ENCODE assay signal across 23 cellular contexts in genomic region chr3:141289228-141289772, GRCh38. TPM values are rescaled to one million over a fixed set of nuclear protein-coding genes. Genes with fewer than 3 reads are reported as not detected.
DNase-seq lines count a peak whose midpoint lies in the region; ATAC-seq, FAIRE-seq and TF ChIP-seq lines count a peak whose summit lies in the region.
"Had no signal": no experiment of that assay in that cellular context is flagged by ENCODE, and none has a peak within 500 bp of the region (broad histone marks: within the 10 kb centered on the region; RNA-seq: fewer than 3 reads in every experiment).

No MANE protein-coding gene starts in this region.

- no peak overlapping the region for H3K4me3 Mint-ChIP-seq in activated CD8-positive, alpha-beta T cell treated with anti-CD3 and anti-CD28 coated beads for 36 hours

- no peak for ATAC-seq in left ventricle myocardium superior
- ATAC-seq in activated CD8-positive, alpha-beta T cell treated with anti-CD3 and anti-CD28 coated beads for 36 hours = no peak

- FAIRE-seq in kidney (lab: Jason Lieb, UNC) = no peak
- FAIRE-seq: A204.1, GM12891, GM18507, H54 had no signal

- H3K4me3 ChIP-seq in right atrium auricular region (no peak overlapping the region), adipocyte (ENCODE audit: low read length) (no peak overlapping the region), mesenchymal stem cell (ENCODE audit: insufficient read depth in 1 of 2, low read depth in 1 of 2, low read length in 2 of 2) (no peak overlapping the region), kidney (ENCODE audit: low read length in 2 of 2) (no peak overlapping the region)

- peaks cover 8% of the 10 kb centered on the region for H3K4me1 Mint-ChIP-seq in activated CD8-positive, alpha-beta T cell treated with anti-CD3 and anti-CD28 coated beads for 36 hours (ENCODE audit: low read depth)

- no peaks in the 10 kb centered on the region for H3K9me3 ChIP-seq in right atrium auricular region
- no peaks in the 10 kb centered on the region for H3K9me3 ChIP-seq in adipocyte (ENCODE audit: control insufficient read depth, low read length)
- no peaks in the 10 kb centered on the region for H3K9me3 ChIP-seq in mesenchymal stem cell (ENCODE audit: control insufficient read depth, low read length)
- no peaks in the 10 kb centered on the region for H3K9me3 ChIP-seq in kidney (ENCODE audit: control insufficient read depth in 1 of 2, low read length in 2 of 2)
- H3K9me3 ChIP-seq: BE2C had no signal

- TF ChIP-seq CTCF in right atrium auricular region (IDR thresholded peaks at IDR 0.05) (no peak), kidney (IDR thresholded peaks at IDR 0.05; ENCODE audit: borderline replicate concordance, extremely low read depth, insufficient read depth) (no peak)
- TF ChIP-seq CTCF in activated CD8-positive, alpha-beta T cell treated with anti-CD3 and anti-CD28 coated beads for 36 hours (IDR thresholded peaks at IDR 0.05) = no peak

- POLR2A ChIA-PET in activated CD8-positive, alpha-beta T cell treated with anti-CD3 and anti-CD28 coated beads for 36 hours (lab: Charles Lee) = interaction anchor here (0.6 kb wide), 2 partner anchors 17 to 323 kb away, joined by 3 to 6 read pairs; no protein-coding TSS in a partner anchor

- H3K9me3 Mint-ChIP-seq in activated CD8-positive, alpha-beta T cell treated with anti-CD3 and anti-CD28 coated beads for 36 hours = no peaks in the 10 kb centered on the region

- H3K27ac Mint-ChIP-seq in activated CD8-positive, alpha-beta T cell treated with anti-CD3 and anti-CD28 coated beads for 36 hours = no peak overlapping the region

- H3K27me3 ChIP-seq in right atrium auricular region (no peaks in the 10 kb centered on the region), adipocyte (replicated peaks; ENCODE audit: control insufficient read depth, insufficient read depth, low read length) (no peaks in the 10 kb centered on the region), mesenchymal stem cell (ENCODE audit: control insufficient read depth in 1 of 2, insufficient read depth in 1 of 2, low read length in 2 of 2) (no peaks in the 10 kb centered on the region)
- H3K27me3 ChIP-seq: BE2C had no signal

- no peak overlapping the region for H2BK5ac ChIP-seq in mesenchymal stem cell (ENCODE audit: low read depth, low read length, poor library complexity, severe bottlenecking)

- no peak overlapping the region for H2BK120ac ChIP-seq in mesenchymal stem cell (ENCODE audit: low read depth, low read length)

- CTCF ChIA-PET in activated CD8-positive, alpha-beta T cell treated with anti-CD3 and anti-CD28 coated beads for 36 hours (lab: Charles Lee) = interaction anchor here (10.9 kb wide), 1 partner anchor 15 kb away, joined by 77 read pairs; no protein-coding TSS in a partner anchor

- no peak overlapping the region for H3K9ac ChIP-seq in adipocyte (ENCODE audit: low read length)
- H3K9ac ChIP-seq in mesenchymal stem cell (ENCODE audit: low read length) = no peak overlapping the region
- H3K9ac ChIP-seq in kidney (ENCODE audit: low read length in 2 of 2) = no peak overlapping the region
- H3K9ac ChIP-seq: KMS-11 had no signal

- no peak overlapping the region for H3K4ac ChIP-seq in mesenchymal stem cell (ENCODE audit: low read depth in 1 of 2, low read length in 2 of 2)

- H3K4me2 ChIP-seq in mesenchymal stem cell (ENCODE audit: low read length, poor library complexity, severe bottlenecking) = no peak overlapping the region
- H3K4me2 ChIP-seq: KMS-11 had no signal

- no peaks in the 10 kb centered on the region for H3K27me3 Mint-ChIP-seq in activated CD8-positive, alpha-beta T cell treated with anti-CD3 and anti-CD28 coated beads for 36 hours
- H3K27me3 Mint-ChIP-seq: CD4-positive, CD25-positive, alpha-beta regulatory T cell had no signal

- no peak overlapping the region for H3K18ac ChIP-seq in mesenchymal stem cell (ENCODE audit: low read depth in 1 of 2, low read length in 2 of 2)

- no peak overlapping the region for H4K8ac ChIP-seq in mesenchymal stem cell (ENCODE audit: low read length)

- no peaks in the 10 kb centered on the region for H3K79me1 ChIP-seq in mesenchymal stem cell (replicated peaks; ENCODE audit: low read length, poor library complexity, severe bottlenecking)

- no peak overlapping the region for H3K14ac ChIP-seq in mesenchymal stem cell (ENCODE audit: low read length in 2 of 2)

- no peak overlapping the region for H3K27ac ChIP-seq in right atrium auricular region
- H3K27ac ChIP-seq in mesenchymal stem cell (ENCODE audit: low read length, poor library complexity, severe bottlenecking) = peak overlapping the region; percentile 37
- no peak overlapping the region for H3K27ac ChIP-seq in kidney (ENCODE audit: low read depth in 2 of 2, low read length in 2 of 2)
- H3K27ac ChIP-seq: KMS-11 had no signal

- H3K4me1 ChIP-seq in right atrium auricular region (peaks cover 0 to 27% of the 10 kb centered on the region in 2 donors), adipocyte (ENCODE audit: control insufficient read depth, insufficient read depth, low read length) (peaks cover 8% of the 10 kb centered on the region), mesenchymal stem cell (ENCODE audit: control insufficient read depth, insufficient read depth, low read depth, low read length) (peaks cover 22% of the 10 kb centered on the region), kidney (ENCODE audit: control insufficient read depth in 1 of 2, insufficient read depth in 1 of 2, low read depth in 1 of 2, low read length in 2 of 2) (peaks cover 0 to 7% of the 10 kb centered on the region in 2 donors)
- H3K4me1 ChIP-seq: BE2C had no signal

- no peak overlapping the region for H2BK15ac ChIP-seq in mesenchymal stem cell (ENCODE audit: low read depth, poor library complexity, severe bottlenecking)

- no peak overlapping the region for H2AFZ ChIP-seq in mesenchymal stem cell (ENCODE audit: low read depth, low read length)

- H2BK12ac ChIP-seq in mesenchymal stem cell (ENCODE audit: low read length in 2 of 2) = no peak overlapping the region

- H4K91ac ChIP-seq in mesenchymal stem cell (ENCODE audit: low read length) = no peak overlapping the region

- H2AK5ac ChIP-seq in mesenchymal stem cell (ENCODE audit: low read length, severe bottlenecking) = no peak overlapping the region

- intact Hi-C loops in left ventricle myocardium superior (cut with micrococcal nuclease) (no loop called here), kidney (cut with DNase I) (no loop called here)
- intact Hi-C loops in activated CD8-positive, alpha-beta T cell treated with anti-CD3 and anti-CD28 coated beads for 36 hours (cut with micrococcal nuclease) = no loop called here

- WGBS in mesenchymal stem cell = 70% methylated on average over 2 of the region's 2 CpGs

- no peak overlapping the region for H3K23ac ChIP-seq in mesenchymal stem cell (ENCODE audit: low read length in 2 of 2)

- peaks cover 10% of the 10 kb centered on the region for H3K36me3 Mint-ChIP-seq in activated CD8-positive, alpha-beta T cell treated with anti-CD3 and anti-CD28 coated beads for 36 hours (ENCODE audit: low read depth)

- peak; percentile 5 for DNase-seq in right atrium auricular region (ENCODE audit: low spot score)
- DNase-seq in left ventricle myocardium superior = no peak
- peak; percentile 14 for DNase-seq in adipocyte (ENCODE audit: low read depth)
- no peak for DNase-seq in mesenchymal stem cell
- no peak for DNase-seq in activated CD8-positive, alpha-beta T cell treated with anti-CD3 and anti-CD28 coated beads for 36 hours
- no peak for DNase-seq in activated naive CD4-positive, alpha-beta T cell treated with anti-CD3 and anti-CD28 coated beads, Interleukin-2, amount 50 U/mL, for 16 hours
- no peak for DNase-seq in kidney
- DNase-seq: BE2C; Calu3; CD4-positive, CD25-positive, alpha-beta regulatory T cell; EL; NCI-H1417; NCI-H187; NCI-H2227 treated with DMSO at 0.1 percent for 48 hours; NCI-H510A treated with DMSO at 0.1 percent for 48 hours; NCI-H82; RPMI8226; SHP77 treated with DMSO at 0.1 percent for 48 hours had no signal

- H3K36me3 ChIP-seq in right atrium auricular region (peaks cover 14% of the 10 kb centered on the region), adipocyte (ENCODE audit: control insufficient read depth, insufficient read depth, low read length, severe bottlenecking) (no peaks in the 10 kb centered on the region), mesenchymal stem cell (ENCODE audit: control insufficient read depth in 1 of 2, insufficient read depth in 2 of 2, low read depth in 1 of 2, low read length in 2 of 2) (peaks cover 7 to 26% of the 10 kb centered on the region in 2 experiments), kidney (ENCODE audit: control insufficient read depth in 1 of 2, insufficient read depth in 2 of 2, low read length in 2 of 2) (peaks cover 2 to 4% of the 10 kb centered on the region in 2 donors)

RNA-seq across cellular contexts. Expression of gene PXYLP1, which starts 57.7 kb away (rescaled TPM):
- total RNA-seq in right atrium auricular region = 10 to 100 TPM in 1 of 2 donors, 1 to 10 TPM in 1; 7.5 to 14.5 TPM
- total RNA-seq in left ventricle myocardium superior = 12.3 TPM
- polyA plus RNA-seq in mesenchymal stem cell (2013, experiment 1 of 2) = 4.6 TPM
- 4.5 TPM for polyA plus RNA-seq in mesenchymal stem cell (2013, experiment 2 of 2)
- total RNA-seq in activated CD8-positive, alpha-beta T cell treated with anti-CD3 and anti-CD28 coated beads for 36 hours = 10 to 100 TPM; 14.9 to 17.2 TPM
- 11.9 TPM for total RNA-seq in kidney
- polyA plus RNA-seq in kidney (ENCODE audit: insufficient read depth, low read depth, low replicate concordance) = 5.4 TPM

Comparison
In these comparisons a context has a peak if more than half of its experiments do, and no peak if none do; other contexts are left out.
1. DNase-seq: peak in right atrium auricular region (single experiment) and adipocyte (single experiment); none in left ventricle myocardium superior (single experiment), mesenchymal stem cell (single experiment), activated CD8-positive, alpha-beta T cell treated with anti-CD3 and anti-CD28 coated beads for 36 hours (single experiment), activated naive CD4-positive, alpha-beta T cell treated with anti-CD3 and anti-CD28 coated beads, Interleukin-2, amount 50 U/mL, for 16 hours (single experiment) and kidney (single experiment).